Comparison of ENCODE assay signal across 9 cellular contexts in the genomic region with DNA sequence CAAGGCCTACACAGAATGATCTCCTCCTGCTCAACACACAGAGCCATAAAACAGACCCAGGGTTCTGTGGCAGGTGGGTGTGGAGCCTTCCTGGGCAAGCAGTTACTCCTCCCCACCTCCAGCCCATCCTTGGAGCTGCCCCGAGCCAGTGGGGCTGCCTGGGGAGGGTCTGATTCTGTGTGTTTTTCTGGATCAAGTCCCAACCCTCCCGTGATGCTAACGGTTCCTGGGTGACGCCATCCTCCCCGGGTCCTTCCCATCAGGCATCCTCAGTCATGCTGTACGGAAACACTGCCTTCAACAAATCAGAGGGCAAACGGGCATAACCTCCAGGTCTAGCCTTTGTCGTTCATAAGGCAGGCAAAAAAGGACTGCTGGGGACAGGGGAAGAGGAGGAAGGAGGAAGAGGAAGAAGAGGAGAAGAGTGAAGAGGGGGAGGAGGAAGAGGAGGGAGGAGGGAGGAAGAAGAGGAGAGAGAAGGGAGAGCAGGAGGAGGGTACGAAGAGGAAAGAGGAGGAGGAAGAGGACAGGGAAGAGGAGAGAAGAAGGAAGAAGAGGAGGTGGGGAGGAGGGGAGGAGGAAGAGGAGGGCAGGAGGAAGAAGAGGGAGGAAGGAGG.
DNase-seq lines count a peak whose midpoint lies in the region; ATAC-seq and TF ChIP-seq lines count a peak whose summit lies in the region.
"Had no signal": no experiment of that assay in that cellular context is flagged by ENCODE, and none has a peak within 500 bp of the region (broad histone marks: within the 10 kb centered on the region; RNA-seq: fewer than 3 reads in every experiment).

No MANE protein-coding gene starts in this region.

- H3K4me1 Mint-ChIP-seq in activated T-helper 17 cell treated with anti-CD3 and anti-CD28 coated beads, Interleukin-2, amount 50 U/mL, for 72 hours = peaks cover 39% of the 10 kb centered on the region

- H3K27me3 Mint-ChIP-seq in activated T-helper 17 cell treated with anti-CD3 and anti-CD28 coated beads, Interleukin-2, amount 50 U/mL, for 72 hours = no peaks in the 10 kb centered on the region

- TF ChIP-seq POLR2A in heart left ventricle (IDR thresholded peaks at IDR 0.05) = no peak

- TF ChIP-seq CTCF in heart left ventricle (IDR thresholded peaks at IDR 0.05) = no peak

- intact Hi-C loops in heart left ventricle (cut with DNase I) = loop anchor here in 5 of 10 donors (5.0 kb wide), 2 partner anchors 78 to 83 kb away; partner anchors contain the start of gene ITPKB (in 3 of the 5)
- intact Hi-C loops in cardiac septum (cut with DNase I) = no loop called here
- intact Hi-C loops in aorta (cut with DNase I) = loop anchor here (5.0 kb wide), 2 partner anchors 38 to 83 kb away; partner anchors contain the start of gene ITPKB (in 1 of the 2)

- DNase-seq in heart left ventricle (peak in 2 of 5 donors; percentile 20 to 27), cardiac septum (ENCODE audit: low spot score) (no peak), aorta (peak; percentile 41 to 45), substantia nigra (lab: John Stamatoyannopoulos, UW) (no peak), Ammon's horn (ENCODE audit: low spot score) (no peak)
- DNase-seq: erythroblast had no signal

- WGBS in heart left ventricle, 4 donors = 52 to 62% (median 57%) methylated on average over 9 of the region's 9 CpGs
- WGBS in mesodermal cell (ENCODE audit: insufficient coverage in 2 of 2), 2 experiments = 70 to 74% methylated on average over 7 to 8 of the region's 9 CpGs
- 72 to 79% methylated on average over 9 of the region's 9 CpGs for WGBS in aorta, 2 donors

- H3K9me3 Mint-ChIP-seq in activated T-helper 17 cell treated with anti-CD3 and anti-CD28 coated beads, Interleukin-2, amount 50 U/mL, for 72 hours = no peaks in the 10 kb centered on the region

- H3K4me3 Mint-ChIP-seq in activated T-helper 17 cell treated with anti-CD3 and anti-CD28 coated beads, Interleukin-2, amount 50 U/mL, for 72 hours = peak overlapping the region; percentile 92

- H3K9me3 ChIP-seq in heart left ventricle (no peaks in the 10 kb centered on the region), mesodermal cell (ENCODE audit: control insufficient read depth, low read length) (no peaks in the 10 kb centered on the region), aorta (ENCODE audit: control insufficient read depth, low read length) (no peaks in the 10 kb centered on the region)

- H3K27ac ChIP-seq in heart left ventricle = peak overlapping the region in 8 of 12 donors; percentile 27 to 91 (median 66)
- peak overlapping the region; percentile 85 for H3K27ac ChIP-seq in mesodermal cell (ENCODE audit: low read depth, low read length, severe bottlenecking)
- no peak overlapping the region for H3K27ac ChIP-seq in aorta (ENCODE audit: low read depth in 1 of 2, low read length in 2 of 2)
- H3K27ac ChIP-seq in substantia nigra (ENCODE audit: low read depth, low read length, poor library complexity, severe bottlenecking) = no peak overlapping the region

- ATAC-seq in heart left ventricle (no peak), aorta (ENCODE audit: low FRiP score) (no peak), GM19463 (IDR thresholded peaks at IDR 0.05; ENCODE audit: unreplicated experiment) (no peak)
- peak; percentile 11 for ATAC-seq in activated T-helper 17 cell treated with anti-CD3 and anti-CD28 coated beads, Interleukin-2, amount 50 U/mL, for 72 hours (replicated peaks)

- H3K4me3 ChIP-seq in heart left ventricle (no peak overlapping the region), mesodermal cell (ENCODE audit: extremely low read depth, insufficient read depth, low read length, poor library complexity, severe bottlenecking) (no peak overlapping the region), aorta (ENCODE audit: low read length in 2 of 2) (no peak overlapping the region)

- no peak overlapping the region for H3K27ac Mint-ChIP-seq in activated T-helper 17 cell treated with anti-CD3 and anti-CD28 coated beads, Interleukin-2, amount 50 U/mL, for 72 hours

- H3K27me3 ChIP-seq in heart left ventricle (no peaks in the 10 kb centered on the region), aorta (ENCODE audit: control insufficient read depth in 1 of 2, insufficient read depth in 2 of 2, low read length in 1 of 2) (no peaks in the 10 kb centered on the region)

- no peaks in the 10 kb centered on the region for H3K36me3 ChIP-seq in heart left ventricle
- H3K36me3 ChIP-seq in mesodermal cell (ENCODE audit: control insufficient read depth, insufficient read depth, low read length) = no peaks in the 10 kb centered on the region
- no peaks in the 10 kb centered on the region for H3K36me3 ChIP-seq in aorta (ENCODE audit: control insufficient read depth in 1 of 2, insufficient read depth in 2 of 2, low read length in 1 of 2)

- H3K4me1 ChIP-seq in heart left ventricle = peaks cover 0 to 81% (median 57%) of the 10 kb centered on the region in 12 donors
- peaks cover 52% of the 10 kb centered on the region for H3K4me1 ChIP-seq in mesodermal cell (ENCODE audit: control insufficient read depth, insufficient read depth, low read length, poor library complexity, severe bottlenecking)
- H3K4me1 ChIP-seq in aorta (ENCODE audit: control insufficient read depth in 1 of 2, insufficient read depth in 2 of 2, low read length in 2 of 2) = peaks cover 0 to 5% of the 10 kb centered on the region in 2 donors

- H3K36me3 Mint-ChIP-seq in activated T-helper 17 cell treated with anti-CD3 and anti-CD28 coated beads, Interleukin-2, amount 50 U/mL, for 72 hours (ENCODE audit: low read depth) = peaks cover 11% of the 10 kb centered on the region

Comparison
In these comparisons a context has a peak if more than half of its experiments do, and no peak if none do; other contexts are left out.
1. DNase-seq: peak in aorta (2 of 2); none in cardiac septum (single experiment), substantia nigra (0 of 49) and Ammon's horn (single experiment).
2. H3K27ac ChIP-seq: peak in heart left ventricle (8 of 12) and mesodermal cell (single experiment); none in aorta (0 of 2) and substantia nigra (single experiment).